ENCODE assay signal across 1 cellular context in the genomic region with DNA sequence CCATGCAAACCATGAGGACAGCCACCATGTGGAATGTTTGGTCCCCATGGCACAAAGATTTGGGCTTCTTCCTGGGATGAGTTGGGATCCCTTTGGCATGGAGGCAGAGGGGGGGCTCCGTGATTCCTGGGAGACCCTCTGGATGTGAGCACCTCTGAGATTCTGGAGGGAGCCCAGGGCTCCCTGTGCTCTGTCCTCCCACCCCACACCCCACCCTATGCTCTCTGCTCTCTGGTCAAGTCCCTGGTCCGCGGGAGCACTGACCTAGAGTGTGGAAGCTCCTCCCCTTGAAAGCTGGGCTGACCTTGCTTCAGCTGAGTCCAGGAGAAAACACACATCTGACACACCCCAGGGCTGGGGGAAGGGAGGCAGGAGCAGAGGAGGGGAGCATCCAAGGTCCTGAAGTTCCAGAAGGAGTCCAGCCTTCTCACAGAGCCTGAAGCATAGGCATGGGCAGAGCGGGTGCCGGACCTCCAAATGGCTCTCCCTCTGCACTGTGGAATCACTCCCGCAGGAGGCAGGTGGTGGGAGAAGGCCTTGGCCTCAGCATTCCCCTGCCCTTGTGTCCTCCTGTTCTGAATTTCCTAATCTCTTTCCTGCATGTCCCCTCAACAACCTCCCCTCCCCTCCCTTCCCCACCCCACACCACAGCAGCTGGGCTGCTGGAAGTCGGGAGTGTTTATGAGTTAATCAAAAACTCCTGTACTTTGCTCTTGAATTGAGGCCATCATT.
TF ChIP-seq lines count a peak whose summit lies in the region.

No MANE protein-coding gene starts in this region.

TF ChIP-seq in WTC11, 78 proteins besides CTCF, POLR2A, EP300 and RAD21 (continued from another document):
- TF ChIP-seq ZSCAN18 (CRISPR knock-in tag; IDR thresholded peaks at IDR 0.05) (no peak), CREB1 (CRISPR knock-in tag; IDR thresholded peaks at IDR 0.05) (no peak), TEAD1 (CRISPR knock-in tag; IDR thresholded peaks at IDR 0.05) (no peak), ZNF121 (CRISPR knock-in tag; IDR thresholded peaks at IDR 0.05) (no peak), AR (CRISPR knock-in tag; IDR thresholded peaks at IDR 0.05) (no peak), ATF6 (CRISPR knock-in tag; IDR thresholded peaks at IDR 0.05) (no peak), ZNF425 (CRISPR knock-in tag; conservative IDR thresholded peaks at IDR 0.05) (no peak), ZNF416 (CRISPR knock-in tag; IDR thresholded peaks at IDR 0.05) (no peak), ATF1 (CRISPR knock-in tag; IDR thresholded peaks at IDR 0.05) (no peak), MAX (CRISPR knock-in tag; IDR thresholded peaks at IDR 0.05) (no peak), ZNF232 (CRISPR knock-in tag; IDR thresholded peaks at IDR 0.05) (no peak), ZNF263 (CRISPR knock-in tag; IDR thresholded peaks at IDR 0.05; ENCODE audit: low read depth) (no peak), FOXP1 (CRISPR knock-in tag; IDR thresholded peaks at IDR 0.05; ENCODE audit: borderline replicate concordance) (no peak), HMGXB4 (CRISPR knock-in tag; IDR thresholded peaks at IDR 0.05) (no peak), NFE2L1 (CRISPR knock-in tag; IDR thresholded peaks at IDR 0.05) (no peak)
- TF ChIP-seq, protein P1, sequence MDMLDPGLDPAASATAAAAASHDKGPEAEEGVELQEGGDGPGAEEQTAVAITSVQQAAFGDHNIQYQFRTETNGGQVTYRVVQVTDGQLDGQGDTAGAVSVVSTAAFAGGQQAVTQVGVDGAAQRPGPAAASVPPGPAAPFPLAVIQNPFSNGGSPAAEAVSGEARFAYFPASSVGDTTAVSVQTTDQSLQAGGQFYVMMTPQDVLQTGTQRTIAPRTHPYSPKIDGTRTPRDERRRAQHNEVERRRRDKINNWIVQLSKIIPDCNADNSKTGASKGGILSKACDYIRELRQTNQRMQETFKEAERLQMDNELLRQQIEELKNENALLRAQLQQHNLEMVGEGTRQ (CRISPR knock-in tag; IDR thresholded peaks at IDR 0.05) = no peak
- TF ChIP-seq, protein P2, sequence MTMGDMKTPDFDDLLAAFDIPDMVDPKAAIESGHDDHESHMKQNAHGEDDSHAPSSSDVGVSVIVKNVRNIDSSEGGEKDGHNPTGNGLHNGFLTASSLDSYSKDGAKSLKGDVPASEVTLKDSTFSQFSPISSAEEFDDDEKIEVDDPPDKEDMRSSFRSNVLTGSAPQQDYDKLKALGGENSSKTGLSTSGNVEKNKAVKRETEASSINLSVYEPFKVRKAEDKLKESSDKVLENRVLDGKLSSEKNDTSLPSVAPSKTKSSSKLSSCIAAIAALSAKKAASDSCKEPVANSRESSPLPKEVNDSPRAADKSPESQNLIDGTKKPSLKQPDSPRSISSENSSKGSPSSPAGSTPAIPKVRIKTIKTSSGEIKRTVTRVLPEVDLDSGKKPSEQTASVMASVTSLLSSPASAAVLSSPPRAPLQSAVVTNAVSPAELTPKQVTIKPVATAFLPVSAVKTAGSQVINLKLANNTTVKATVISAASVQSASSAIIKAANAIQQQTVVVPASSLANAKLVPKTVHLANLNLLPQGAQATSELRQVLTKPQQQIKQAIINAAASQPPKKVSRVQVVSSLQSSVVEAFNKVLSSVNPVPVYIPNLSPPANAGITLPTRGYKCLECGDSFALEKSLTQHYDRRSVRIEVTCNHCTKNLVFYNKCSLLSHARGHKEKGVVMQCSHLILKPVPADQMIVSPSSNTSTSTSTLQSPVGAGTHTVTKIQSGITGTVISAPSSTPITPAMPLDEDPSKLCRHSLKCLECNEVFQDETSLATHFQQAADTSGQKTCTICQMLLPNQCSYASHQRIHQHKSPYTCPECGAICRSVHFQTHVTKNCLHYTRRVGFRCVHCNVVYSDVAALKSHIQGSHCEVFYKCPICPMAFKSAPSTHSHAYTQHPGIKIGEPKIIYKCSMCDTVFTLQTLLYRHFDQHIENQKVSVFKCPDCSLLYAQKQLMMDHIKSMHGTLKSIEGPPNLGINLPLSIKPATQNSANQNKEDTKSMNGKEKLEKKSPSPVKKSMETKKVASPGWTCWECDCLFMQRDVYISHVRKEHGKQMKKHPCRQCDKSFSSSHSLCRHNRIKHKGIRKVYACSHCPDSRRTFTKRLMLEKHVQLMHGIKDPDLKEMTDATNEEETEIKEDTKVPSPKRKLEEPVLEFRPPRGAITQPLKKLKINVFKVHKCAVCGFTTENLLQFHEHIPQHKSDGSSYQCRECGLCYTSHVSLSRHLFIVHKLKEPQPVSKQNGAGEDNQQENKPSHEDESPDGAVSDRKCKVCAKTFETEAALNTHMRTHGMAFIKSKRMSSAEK (CRISPR knock-in tag; IDR thresholded peaks at IDR 0.05; ENCODE audit: borderline replicate concordance) = no peak
- TF ChIP-seq, protein P3, sequence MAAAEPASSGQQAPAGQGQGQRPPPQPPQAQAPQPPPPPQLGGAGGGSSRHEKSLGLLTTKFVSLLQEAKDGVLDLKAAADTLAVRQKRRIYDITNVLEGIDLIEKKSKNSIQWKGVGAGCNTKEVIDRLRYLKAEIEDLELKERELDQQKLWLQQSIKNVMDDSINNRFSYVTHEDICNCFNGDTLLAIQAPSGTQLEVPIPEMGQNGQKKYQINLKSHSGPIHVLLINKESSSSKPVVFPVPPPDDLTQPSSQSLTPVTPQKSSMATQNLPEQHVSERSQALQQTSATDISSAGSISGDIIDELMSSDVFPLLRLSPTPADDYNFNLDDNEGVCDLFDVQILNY (CRISPR knock-in tag; IDR thresholded peaks at IDR 0.05) = no peak
